Comparison of ENCODE assay signal across 2 cellular contexts in genomic region chr11:65301491-65302329, GRCh38.
A peak's percentile ranks its signal among the peaks of the same experiment; 100 is the strongest.
TF ChIP-seq lines count a peak whose summit lies in the region.

No MANE protein-coding gene starts in this region.

TF ChIP-seq in H1, 55 proteins besides CTCF, POLR2A, EP300 and RAD21 (continues in another document):
- TF ChIP-seq ZNF274 (IDR thresholded peaks at IDR 0.05; ENCODE audit: borderline replicate concordance, extremely low read depth, low read length), result no peak
- TF ChIP-seq MAFK (IDR thresholded peaks at IDR 0.05; ENCODE audit: low read depth, low read length), result peak; percentile 96
- TF ChIP-seq KDM1A (IDR thresholded peaks at IDR 0.05; ENCODE audit: borderline replicate concordance, low read length), result no peak
- TF ChIP-seq CHD1 (IDR thresholded peaks at IDR 0.05; ENCODE audit: low read depth, low read length), result no peak
- no peak for TF ChIP-seq JUN (IDR thresholded peaks at IDR 0.05; ENCODE audit: low read depth, low read length)
- TF ChIP-seq NANOG (IDR thresholded peaks at IDR 0.05; ENCODE audit: insufficient read depth, low read depth, low read length, poor library complexity, severe bottlenecking), result no peak
- TF ChIP-seq BCL11A (IDR thresholded peaks at IDR 0.05; ENCODE audit: low read depth in 2 of 2, low read length in 2 of 2), result no peak
- no peak for TF ChIP-seq USF2 (IDR thresholded peaks at IDR 0.05; ENCODE audit: low read length)
- no peak for TF ChIP-seq GTF2F1 (IDR thresholded peaks at IDR 0.05; ENCODE audit: borderline replicate concordance, low read depth, low read length)
- TF ChIP-seq SRF (IDR thresholded peaks at IDR 0.05; ENCODE audit: low read depth, low read length), result no peak
- TF ChIP-seq SIN3A (conservative IDR thresholded peaks at IDR 0.05 in 1 of 2, IDR thresholded peaks at IDR 0.05 in 1 of 2; ENCODE audit: low read depth in 1 of 2, low read length in 2 of 2), result peak in 1 of 2 experiments; percentile 55; a peak in 2 of 4 replicates
- TF ChIP-seq BACH1 (IDR thresholded peaks at IDR 0.05; ENCODE audit: low read length), result peak; percentile 48; the same call in 1 of the 2 replicates
- no peak for TF ChIP-seq SUZ12 (IDR thresholded peaks at IDR 0.05; ENCODE audit: low read length)
- TF ChIP-seq SP4 (IDR thresholded peaks at IDR 0.05; ENCODE audit: low read length), result no peak
- TF ChIP-seq YY1 (IDR thresholded peaks at IDR 0.05; ENCODE audit: low read depth, low read length), result no peak
- TF ChIP-seq SAP30 (IDR thresholded peaks at IDR 0.05; ENCODE audit: insufficient read depth, insufficient replicate concordance, low read length), result peak; percentile 30
- no peak for TF ChIP-seq GABPA (IDR thresholded peaks at IDR 0.05; ENCODE audit: borderline replicate concordance, insufficient read depth, low read length)
- no peak for TF ChIP-seq TBP (IDR thresholded peaks at IDR 0.05; ENCODE audit: low read depth, low read length)
- TF ChIP-seq TCF12 (IDR thresholded peaks at IDR 0.05; ENCODE audit: low read depth, low read length), result 0 out of 2 replicates have a peak, but pooled peaks have one; percentile 76
- no peak for TF ChIP-seq JUND (IDR thresholded peaks at IDR 0.05; ENCODE audit: low read length)
- TF ChIP-seq POLR2AphosphoS5 (IDR thresholded peaks at IDR 0.05; ENCODE audit: low read depth, low read length), result no peak
- no peak for TF ChIP-seq KDM5A (IDR thresholded peaks at IDR 0.05; ENCODE audit: low read length)
- no peak for TF ChIP-seq HDAC2 (IDR thresholded peaks at IDR 0.05; ENCODE audit: borderline replicate concordance in 1 of 2, low read depth in 2 of 2, low read length in 2 of 2)
- TF ChIP-seq RBBP5 (IDR thresholded peaks at IDR 0.05; ENCODE audit: borderline replicate concordance, low read depth, low read length), result no peak
- no peak for TF ChIP-seq ATF2 (IDR thresholded peaks at IDR 0.05; ENCODE audit: low read length)

TF ChIP-seq in HEK293T, 16 proteins besides CTCF, POLR2A, EP300 and RAD21:
- no peak for TF ChIP-seq HDGF (IDR thresholded peaks at IDR 0.05; ENCODE audit: borderline replicate concordance)
